In genomic region chr17:2059837-2060658, GRCh38 we compare ENCODE assay signal across 10 cellular contexts. TPM values are rescaled to one million over a fixed set of nuclear protein-coding genes. Genes with fewer than 3 reads are reported as not detected.
DNase-seq lines count a peak whose midpoint lies in the region; ATAC-seq and TF ChIP-seq lines count a peak whose summit lies in the region.
"Had no signal": no experiment of that assay in that cellular context is flagged by ENCODE, and none has a peak within 500 bp of the region (broad histone marks: within the 10 kb centered on the region; RNA-seq: fewer than 3 reads in every experiment).

No MANE protein-coding gene starts in this region.

- peaks cover 40% of the 10 kb centered on the region for H3K36me3 ChIP-seq in thymus (ENCODE audit: control insufficient read depth, insufficient read depth)

- H3K4me3 ChIP-seq in astrocyte of the spinal cord (ENCODE audit: low read depth, low read length) (peak overlapping the region; percentile 59), thymus (ENCODE audit: low read length) (no peak overlapping the region)

- H3K4me3 Mint-ChIP-seq in activated T-cell treated with anti-CD3 and anti-CD28 coated beads, Interleukin-2, amount 50 U/mL, for 24 hours: no peak overlapping the region
- no peak overlapping the region for H3K4me3 Mint-ChIP-seq in activated T-cell treated with anti-CD3 and anti-CD28 coated beads, Interleukin-2, amount 50 U/mL, for 4 hours
- peak overlapping the region; percentile 69 for H3K4me3 Mint-ChIP-seq in memory B cell

- H3K27me3 Mint-ChIP-seq in activated T-cell treated with anti-CD3 and anti-CD28 coated beads, Interleukin-2, amount 50 U/mL, for 24 hours: peaks cover 3% of the 10 kb centered on the region
- peaks cover 10% of the 10 kb centered on the region for H3K27me3 Mint-ChIP-seq in activated T-cell treated with anti-CD3 and anti-CD28 coated beads, Interleukin-2, amount 50 U/mL, for 4 hours (ENCODE audit: low read depth)
- H3K27me3 Mint-ChIP-seq in memory B cell: peaks cover 4% of the 10 kb centered on the region

- H3K9me3 Mint-ChIP-seq in activated T-cell treated with anti-CD3 and anti-CD28 coated beads, Interleukin-2, amount 50 U/mL, for 24 hours: no peaks in the 10 kb centered on the region
- no peaks in the 10 kb centered on the region for H3K9me3 Mint-ChIP-seq in activated T-cell treated with anti-CD3 and anti-CD28 coated beads, Interleukin-2, amount 50 U/mL, for 4 hours
- no peaks in the 10 kb centered on the region for H3K9me3 Mint-ChIP-seq in memory B cell

- peaks cover 66% of the 10 kb centered on the region for H3K36me3 Mint-ChIP-seq in activated T-cell treated with anti-CD3 and anti-CD28 coated beads, Interleukin-2, amount 50 U/mL, for 24 hours (ENCODE audit: low read depth)
- H3K36me3 Mint-ChIP-seq in activated T-cell treated with anti-CD3 and anti-CD28 coated beads, Interleukin-2, amount 50 U/mL, for 4 hours (ENCODE audit: insufficient read depth): peaks cover 39% of the 10 kb centered on the region
- peaks cover 10% of the 10 kb centered on the region for H3K36me3 Mint-ChIP-seq in memory B cell

- in situ Hi-C loops in astrocyte of the spinal cord (cut with HindIII; ENCODE audit: low sequenced_read_pairs): loop anchor here (10.0 kb wide), 1 partner anchor 115 kb away; no protein-coding TSS in a partner anchor

- H3K27me3 ChIP-seq in thymus (ENCODE audit: control insufficient read depth, insufficient read depth): peaks cover 54% of the 10 kb centered on the region

- peaks cover 1% of the 10 kb centered on the region for H3K9me3 ChIP-seq in thymus (ENCODE audit: control insufficient read depth)

- peaks cover 27% of the 10 kb centered on the region for H3K4me1 ChIP-seq in thymus (ENCODE audit: control insufficient read depth, insufficient read depth, low read length)

- no peak for DNase-seq in activated T-cell treated with anti-CD3 and anti-CD28 coated beads, Interleukin-2, amount 50 U/mL, for 24 hours
- no peak for DNase-seq in activated T-cell treated with anti-CD3 and anti-CD28 coated beads, Interleukin-2, amount 50 U/mL, for 4 hours
- DNase-seq in astrocyte of the spinal cord (ENCODE audit: low read depth, low spot score) (no peak), memory B cell (ENCODE audit: low spot score in 2 of 2) (no peak), NCI-H146 (lab: John Stamatoyannopoulos, UW) (no peak)
- DNase-seq: NCI-H510A had no signal

- H3K4me1 Mint-ChIP-seq in activated T-cell treated with anti-CD3 and anti-CD28 coated beads, Interleukin-2, amount 50 U/mL, for 24 hours (ENCODE audit: low read depth): peaks cover 31% of the 10 kb centered on the region
- peaks cover 13% of the 10 kb centered on the region for H3K4me1 Mint-ChIP-seq in activated T-cell treated with anti-CD3 and anti-CD28 coated beads, Interleukin-2, amount 50 U/mL, for 4 hours (ENCODE audit: low read depth)
- H3K4me1 Mint-ChIP-seq in memory B cell: peaks cover 30% of the 10 kb centered on the region

- WGBS in thymus: 87% methylated on average over 18 of the region's 18 CpGs

- no peak for ATAC-seq in activated T-cell treated with anti-CD3 and anti-CD28 coated beads, Interleukin-2, amount 50 U/mL, for 4 hours
- no peak for ATAC-seq in memory B cell (ENCODE audit: low read depth)
- ATAC-seq in GM18870 (IDR thresholded peaks at IDR 0.05; ENCODE audit: unreplicated experiment): no peak
- no peak for ATAC-seq in GM19351 (IDR thresholded peaks at IDR 0.05; ENCODE audit: unreplicated experiment)
- ATAC-seq: esophagus mucosa had no signal

- H3K27ac ChIP-seq in thymus (ENCODE audit: low read depth): peak overlapping the region; percentile 32

- no peak for TF ChIP-seq CTCF in astrocyte of the spinal cord (IDR thresholded peaks at IDR 0.05; ENCODE audit: low read depth, low read length)

- H3K27ac Mint-ChIP-seq in activated T-cell treated with anti-CD3 and anti-CD28 coated beads, Interleukin-2, amount 50 U/mL, for 24 hours: peak overlapping the region; percentile 47
- no peak overlapping the region for H3K27ac Mint-ChIP-seq in memory B cell

RNA-seq across cellular contexts. Expression of gene HIC1, which starts 5.1 kb away (rescaled TPM):
- 10 to 100 TPM; 18.9 to 60.9 (median 31.5) TPM for total RNA-seq in activated T-cell treated with anti-CD3 and anti-CD28 coated beads, Interleukin-2, amount 50 U/mL, for 4 hours
- polyA plus RNA-seq in thymus: 4.2 TPM

RNA-seq across cellular contexts. Expression of gene OVCA2, which starts 18.2 kb away (rescaled TPM):
- total RNA-seq in activated T-cell treated with anti-CD3 and anti-CD28 coated beads, Interleukin-2, amount 50 U/mL, for 4 hours: 10 to 100 TPM; 67.7 to 74.4 (median 70.7) TPM
- polyA plus RNA-seq in thymus: 81.8 TPM

RNA-seq across cellular contexts. Expression of gene DPH1, which starts 30.1 kb away (rescaled TPM):
- total RNA-seq in activated T-cell treated with anti-CD3 and anti-CD28 coated beads, Interleukin-2, amount 50 U/mL, for 4 hours: 10 to 100 TPM; 56.6 to 59.9 (median 58.5) TPM
- 26.4 TPM for polyA plus RNA-seq in thymus

RNA-seq across cellular contexts. Expression of gene RTN4RL1, which starts 34.9 kb away (rescaled TPM):
- 1 to 10 TPM; 1.0 to 2.5 (median 2.0) TPM for total RNA-seq in activated T-cell treated with anti-CD3 and anti-CD28 coated beads, Interleukin-2, amount 50 U/mL, for 4 hours
- 0.68 TPM for polyA plus RNA-seq in thymus
